28 cellular contexts compared by ENCODE assay signal in genomic region chr5:145260670-145261069, GRCh38.
"Had no signal": no experiment of that assay in that cellular context is flagged by ENCODE, and none has a peak within 500 bp of the region (broad histone marks: within the 10 kb centered on the region; RNA-seq: fewer than 3 reads in every experiment).

No MANE protein-coding gene starts in this region.

- H3K79me2 ChIP-seq: hepatocyte had no signal

- H3K4me2 ChIP-seq: hepatocyte had no signal

- H3K9me3 ChIP-seq: left lung, lower lobe of right lung, prostate gland, suprapubic skin, thoracic aorta, uterus had no signal

- FAIRE-seq: kidney, small intestine had no signal

- H3K4me3 ChIP-seq: heart right ventricle, hepatocyte, left lung, lower lobe of right lung, ovary, prostate gland, spleen, suprapubic skin, thoracic aorta, tibial artery, uterus had no signal

- H3K27ac Mint-ChIP-seq: mesothelial cell of epicardium; naive B cell; natural killer cell; nephron progenitor cell; stimulated activated effector memory CD8-positive, alpha-beta T cell treated with anti-CD3 and anti-CD28 coated beads, Interleukin-12 subunit alpha, Interleukin-12 subunit beta, amount 100 ng/mL, for 72 hours; stimulated activated naive CD8-positive, alpha-beta T cell treated with anti-CD3 and anti-CD28 coated beads, Interleukin-15, Interleukin-2, amounts not matched to agents 100 ng/mL and 50 ng/mL, for 24 hours; type B pancreatic cell had no signal

- H3K36me3 Mint-ChIP-seq: mesothelial cell of epicardium; naive B cell; stimulated activated effector memory CD8-positive, alpha-beta T cell treated with anti-CD3 and anti-CD28 coated beads, Interleukin-12 subunit alpha, Interleukin-12 subunit beta, amount 100 ng/mL, for 72 hours; type B pancreatic cell had no signal

- H3K27me3 ChIP-seq: heart right ventricle, hepatocyte, left lung, ovary, spleen, suprapubic skin, tibial artery, uterus had no signal

- DNase-seq: heart right ventricle; kidney; left colon; left lung; lower lobe of right lung; mammary epithelial cell; mesenchymal stem cell; naive B cell; natural killer cell; nephron progenitor cell; ovary; retina; right cardiac atrium; small intestine; spleen; stimulated activated CD4-positive, alpha-beta T cell treated with anti-CD3 and anti-CD28 coated beads, Interleukin-4, amount 100 ng/mL, for 24 hours; stimulated activated naive CD4-positive, alpha-beta T cell; tibial artery; uterus had no signal

- H3K4me1 Mint-ChIP-seq: mesothelial cell of epicardium; naive B cell; natural killer cell; nephron progenitor cell; stimulated activated effector memory CD8-positive, alpha-beta T cell treated with anti-CD3 and anti-CD28 coated beads, Interleukin-12 subunit alpha, Interleukin-12 subunit beta, amount 100 ng/mL, for 72 hours had no signal

- H3K4me1 ChIP-seq: heart right ventricle, left lung, lower lobe of right lung, prostate gland, spleen, suprapubic skin, tibial artery, uterus had no signal

- H3K27me3 Mint-ChIP-seq: stimulated activated naive CD8-positive, alpha-beta T cell treated with anti-CD3 and anti-CD28 coated beads, Interleukin-15, Interleukin-2, amounts not matched to agents 100 ng/mL and 50 ng/mL, for 24 hours; type B pancreatic cell had no signal

- H3K4me3 Mint-ChIP-seq: mesothelial cell of epicardium; naive B cell; natural killer cell; nephron progenitor cell; stimulated activated effector memory CD8-positive, alpha-beta T cell treated with anti-CD3 and anti-CD28 coated beads, Interleukin-12 subunit alpha, Interleukin-12 subunit beta, amount 100 ng/mL, for 72 hours; stimulated activated naive CD8-positive, alpha-beta T cell treated with anti-CD3 and anti-CD28 coated beads, Interleukin-15, Interleukin-2, amounts not matched to agents 100 ng/mL and 50 ng/mL, for 24 hours; type B pancreatic cell had no signal

- H3K27ac ChIP-seq: heart right ventricle, hepatocyte, left lung, lower lobe of right lung, ovary, prostate gland, spleen, suprapubic skin, thoracic aorta, tibial artery, uterus had no signal

- H3K36me3 ChIP-seq: heart right ventricle, left lung, lower lobe of right lung, ovary, prostate gland, spleen, suprapubic skin, thoracic aorta, tibial artery, uterus had no signal

- ATAC-seq: heart right ventricle; left colon; left lung; lower lobe of right lung; natural killer cell; right cardiac atrium; sciatic nerve; stimulated activated effector memory CD8-positive, alpha-beta T cell treated with anti-CD3 and anti-CD28 coated beads, Interleukin-12 subunit alpha, Interleukin-12 subunit beta, amount 100 ng/mL, for 72 hours had no signal

- H2AFZ ChIP-seq: hepatocyte had no signal
